Comparison of ENCODE assay signal across 24 cellular contexts in the genomic region with DNA sequence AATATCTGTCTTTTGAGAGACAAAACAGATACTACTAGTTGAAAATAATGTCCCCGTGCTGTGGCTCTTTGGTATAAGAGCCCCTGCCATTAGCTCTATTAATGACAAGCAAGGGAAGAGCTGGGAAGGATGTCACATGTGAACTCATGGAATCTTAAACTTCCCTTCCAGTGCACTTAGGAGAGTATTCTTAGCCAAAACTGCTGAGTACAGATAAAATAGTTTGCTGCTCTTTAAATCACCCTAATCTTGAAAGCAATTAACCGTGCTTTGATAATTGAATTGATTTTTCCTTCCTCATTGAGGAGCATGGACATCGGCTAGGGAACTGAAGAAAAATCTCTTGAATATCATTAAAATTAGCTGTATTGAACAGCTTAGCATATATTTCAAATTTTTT.
A peak's percentile ranks its signal among the peaks of the same experiment; 100 is the strongest.
DNase-seq lines count a peak whose midpoint lies in the region; ATAC-seq, FAIRE-seq and TF ChIP-seq lines count a peak whose summit lies in the region.
"Had no signal": no experiment of that assay in that cellular context is flagged by ENCODE, and none has a peak within 500 bp of the region (broad histone marks: within the 10 kb centered on the region; RNA-seq: fewer than 3 reads in every experiment).

No MANE protein-coding gene starts in this region.

- no peak for FAIRE-seq in A549 (lab: Jason Lieb, UNC)
- FAIRE-seq in K562 (lab: Jason Lieb, UNC) = no peak
- FAIRE-seq: GM12892, GM19239 had no signal

- no peaks in the 10 kb centered on the region for H3K9me2 ChIP-seq in MM.1S (replicated peaks; ENCODE audit: insufficient read depth, low read length)

- TF ChIP-seq CTCF in cardiac muscle cell (IDR thresholded peaks at IDR 0.05; ENCODE audit: low read depth, low read length) (no peak), A549 (IDR thresholded peaks at IDR 0.05) (no peak), MM.1S (IDR thresholded peaks at IDR 0.05; ENCODE audit: low read length) (no peak), K562 (IDR thresholded peaks at IDR 0.05 in 2 of 3, conservative IDR thresholded peaks at IDR 0.05 in 1 of 3; ENCODE audit: insufficient read depth in 2 of 3, low read depth in 1 of 3, low read length in 3 of 3) (no peak)

- no peak overlapping the region for H2AFZ ChIP-seq in MM.1S (ENCODE audit: low read length)
- no peak overlapping the region for H2AFZ ChIP-seq in K562 (ENCODE audit: low read depth, low read length)

- H4K20me1 ChIP-seq in MM.1S (ENCODE audit: insufficient read depth, low read length) (no peaks in the 10 kb centered on the region), K562 (replicated peaks; ENCODE audit: control insufficient read depth, insufficient read depth, low read length) (no peaks in the 10 kb centered on the region)
- H4K20me1 ChIP-seq: BLaER1 had no signal

- CTCF ChIA-PET in A549 (lab: Yijun Ruan, JAX) = interaction anchor here (0.7 kb wide), 1 partner anchor 331 kb away, joined by 3 read pairs; no protein-coding TSS in a partner anchor
- CTCF ChIA-PET in K562 (lab: Yijun Ruan, JAX; ENCODE audit: low intra/inter-chr PET ratio) = no interaction called here

- TF ChIP-seq POLR2A in A549 (IDR thresholded peaks at IDR 0.05; ENCODE audit: low read length) (no peak), K562 (conservative IDR thresholded peaks at IDR 0.05) (no peak)

- no peak overlapping the region for H3K4me3 ChIP-seq in cardiac muscle cell
- no peak overlapping the region for H3K4me3 ChIP-seq in A549
- no peak overlapping the region for H3K4me3 ChIP-seq in MM.1S (ENCODE audit: low read length)
- no peak overlapping the region for H3K4me3 ChIP-seq in K562
- H3K4me3 ChIP-seq: BLaER1, GM12878 had no signal

- H3K9me3 ChIP-seq in cardiac muscle cell (ENCODE audit: low read depth) (no peaks in the 10 kb centered on the region), A549 (no peaks in the 10 kb centered on the region), MM.1S (replicated peaks; ENCODE audit: insufficient read depth, low read length) (no peaks in the 10 kb centered on the region), K562 (replicated peaks; ENCODE audit: control insufficient read depth, insufficient read depth, low read depth, low read length) (no peaks in the 10 kb centered on the region)
- H3K9me3 ChIP-seq: BE2C had no signal

- H3K4me2 ChIP-seq in A549 = no peak overlapping the region
- H3K4me2 ChIP-seq in MM.1S (ENCODE audit: low read depth, low read length) = peak overlapping the region; percentile 19; the same call in 1 of the 2 replicates
- no peak overlapping the region for H3K4me2 ChIP-seq in K562 (ENCODE audit: insufficient read depth, low read length)
- H3K4me2 ChIP-seq: BLaER1 had no signal

- no peak for ATAC-seq in left ventricle myocardium superior
- no peak for ATAC-seq in A549
- ATAC-seq in K562 = no peak
- ATAC-seq in GM18502 (IDR thresholded peaks at IDR 0.05; ENCODE audit: poor library complexity, unreplicated experiment) = no peak
- ATAC-seq: GM12878 had no signal

- H3K9me1 ChIP-seq in K562 (ENCODE audit: control insufficient read depth, insufficient read depth, low read length) = no peaks in the 10 kb centered on the region

- TF ChIP-seq RAD21 in A549 (conservative IDR thresholded peaks at IDR 0.05 in 1 of 2, IDR thresholded peaks at IDR 0.05 in 1 of 2) (no peak), K562 (CRISPR knock-in tag; conservative IDR thresholded peaks at IDR 0.05 in 1 of 2, IDR thresholded peaks at IDR 0.05 in 1 of 2) (no peak)

- intact Hi-C loops in left ventricle myocardium superior (cut with micrococcal nuclease) = no loop called here
- intact Hi-C loops in K562 (cut with micrococcal nuclease) = no loop called here

- peaks cover 12% of the 10 kb centered on the region for H3K4me1 ChIP-seq in cardiac muscle cell (ENCODE audit: low read depth)
- H3K4me1 ChIP-seq in A549 = no peaks in the 10 kb centered on the region
- H3K4me1 ChIP-seq in MM.1S (ENCODE audit: low read length) = peaks cover 20% of the 10 kb centered on the region
- H3K4me1 ChIP-seq in K562 (replicated peaks in 1 of 2; ENCODE audit: control insufficient read depth in 2 of 2, insufficient read depth in 2 of 2, low read length in 2 of 2) = no peaks in the 10 kb centered on the region
- H3K4me1 ChIP-seq: BE2C, BLaER1 had no signal

- no peaks in the 10 kb centered on the region for H3K27me3 ChIP-seq in cardiac muscle cell
- H3K27me3 ChIP-seq in MM.1S (replicated peaks; ENCODE audit: insufficient read depth, low read length) = no peaks in the 10 kb centered on the region
- no peaks in the 10 kb centered on the region for H3K27me3 ChIP-seq in K562 (ENCODE audit: control insufficient read depth in 2 of 2, insufficient read depth in 2 of 2, low read length in 2 of 2)
- H3K27me3 ChIP-seq: BE2C, BLaER1 had no signal

- 18% methylated on average over 3 of the region's 3 CpGs for WGBS in A549 (ENCODE audit: missing lambda C conversion rate)
- 3% methylated on average over 3 of the region's 3 CpGs for WGBS in K562 (ENCODE audit: insufficient coverage, low coverage, missing lambda C conversion rate)

- H3K27ac ChIP-seq in cardiac muscle cell = peak overlapping the region; percentile 85
- H3K27ac ChIP-seq in A549 = no peak overlapping the region
- H3K27ac ChIP-seq in MM.1S (ENCODE audit: low read length) = peak overlapping the region; percentile 47; the same call in 1 of the 2 replicates
- H3K27ac ChIP-seq in K562 (ENCODE audit: extremely low read depth, low read depth, low read length) = no peak overlapping the region
- H3K27ac ChIP-seq: 22Rv1, BLaER1 had no signal

- in situ Hi-C loops in K562 (cut with MboI) = no loop called here

- POLR2A ChIA-PET in A549 (lab: Yijun Ruan, JAX) = no interaction called here
- POLR2A ChIA-PET in K562 (lab: Yijun Ruan, JAX) = no interaction called here

- H3F3A ChIP-seq in MM.1S (ENCODE audit: insufficient read depth, low read length) = no peaks in the 10 kb centered on the region; the same call in 1 of the 2 replicates

- BruUV-seq in K562 (replicated peaks; lab: Mats Ljungman, UMichigan) = no TSS peak

- no peaks in the 10 kb centered on the region for H3K79me2 ChIP-seq in MM.1S (ENCODE audit: low read length)
- H3K79me2 ChIP-seq in K562 (ENCODE audit: control insufficient read depth, insufficient read depth, low read length) = no peaks in the 10 kb centered on the region

- TF ChIP-seq EP300 in A549 (IDR thresholded peaks at IDR 0.05) = no peak
- TF ChIP-seq EP300 in K562 (IDR thresholded peaks at IDR 0.05; ENCODE audit: low read length) = no peak

- DNase-seq in cardiac muscle cell (ENCODE audit: low read depth in 1 of 2, low spot score in 1 of 2) (peak in 1 of 2 donors; percentile 40), left ventricle myocardium superior (no peak), A549 (ENCODE audit: low read depth in 1 of 2, low spot score in 1 of 2) (no peak), MM.1S (no peak), K562 (ENCODE audit: extremely low read depth in 1 of 4, low spot score in 3 of 4) (no peak)
- no peak for DNase-seq in NK-92 treated with Interleukin-12 subunit alpha and Interleukin-12 subunit beta, amount 100 ng/mL, for 24 hours (lab: John Stamatoyannopoulos, UW)
- DNase-seq in stimulated activated CD4-positive, alpha-beta T cell treated with anti-CD3 and anti-CD28 coated beads, Interleukin-4, amount 100 ng/mL, for 1 hour = no peak
- DNase-seq: ACHN; BE2C; C1 segment of cervical spinal cord; CD4-positive, alpha-beta memory T cell; CD4-positive, CD25-positive, alpha-beta regulatory T cell; CD8-positive, alpha-beta memory T cell; DMS 273 treated with DMSO at 0.1 percent for 48 hours; DMS79; DND-41; EL; GDM1 had no signal

- H3K9ac ChIP-seq in MM.1S (ENCODE audit: low read length) = no peak overlapping the region
- H3K9ac ChIP-seq in K562 (ENCODE audit: insufficient read depth in 1 of 2, low read depth in 2 of 2, low read length in 2 of 2) = no peak overlapping the region
- H3K9ac ChIP-seq: BLaER1 had no signal

- no peaks in the 10 kb centered on the region for H3K36me3 ChIP-seq in cardiac muscle cell
- H3K36me3 ChIP-seq in MM.1S (replicated peaks; ENCODE audit: insufficient read depth, low read length) = no peaks in the 10 kb centered on the region
- H3K36me3 ChIP-seq in K562 (ENCODE audit: control insufficient read depth, insufficient read depth, low read length) = no peaks in the 10 kb centered on the region
- H3K36me3 ChIP-seq: BE2C, BLaER1 had no signal

TF ChIP-seq in A549, 52 proteins besides CTCF, POLR2A, EP300 and RAD21:
- TF ChIP-seq EHF (CRISPR knock-in tag; IDR thresholded peaks at IDR 0.05) (no peak), MAFK (IDR thresholded peaks at IDR 0.05; ENCODE audit: partially characterized antibody) (peak; percentile 12)

TF ChIP-seq in K562, 482 proteins besides CTCF, POLR2A, EP300 and RAD21:
- peak; percentile 4; the same call in 1 of the 2 replicates for TF ChIP-seq MAFK (IDR thresholded peaks at IDR 0.05; ENCODE audit: low read length)
- no peak for TF ChIP-seq E2F3 (CRISPR knock-in tag; IDR thresholded peaks at IDR 0.05)
TF ChIP-seq in K562: peak in this region for 1.

Comparison
In these comparisons a context has a peak if more than half of its experiments do, and no peak if none do; other contexts are left out.
1. H3K27ac ChIP-seq: peak in cardiac muscle cell (single experiment) and MM.1S (single experiment); none in A549 (0 of 2) and K562 (single experiment).